Comparison of ENCODE assay signal across 2 cellular contexts in genomic region chr19:14118165-14119051, GRCh38.
A peak's percentile ranks its signal among the peaks of the same experiment; 100 is the strongest.
TF ChIP-seq lines count a peak whose summit lies in the region.

No MANE protein-coding gene starts in this region.

TF ChIP-seq in SK-N-SH treated with all-trans-retinoic acid at 6 μM for 48 hours, 23 proteins besides CTCF, POLR2A, EP300 and RAD21:
- TF ChIP-seq PATZ1 (CRISPR knock-in tag; IDR thresholded peaks at IDR 0.05; ENCODE audit: borderline replicate concordance), result no peak; the same call in 1 of the 2 replicates
- no peak for TF ChIP-seq TCF4 (CRISPR knock-in tag; IDR thresholded peaks at IDR 0.05; ENCODE audit: borderline replicate concordance)
- no peak for TF ChIP-seq ZNF70 (CRISPR knock-in tag; IDR thresholded peaks at IDR 0.05)
- TF ChIP-seq POU6F1 (CRISPR knock-in tag; IDR thresholded peaks at IDR 0.05; ENCODE audit: borderline replicate concordance, low read depth), result no peak
- TF ChIP-seq TOX (CRISPR knock-in tag; IDR thresholded peaks at IDR 0.05; ENCODE audit: borderline replicate concordance), result no peak
- no peak for TF ChIP-seq BACH2 (CRISPR knock-in tag; IDR thresholded peaks at IDR 0.05; ENCODE audit: borderline replicate concordance)
- no peak for TF ChIP-seq CREB5 (CRISPR knock-in tag; IDR thresholded peaks at IDR 0.05; ENCODE audit: low read depth)
- TF ChIP-seq ZC3H10 (CRISPR knock-in tag; IDR thresholded peaks at IDR 0.05), result no peak
- no peak for TF ChIP-seq CSDC2 (CRISPR knock-in tag; IDR thresholded peaks at IDR 0.05)
- no peak for TF ChIP-seq GLIS3 (CRISPR knock-in tag; IDR thresholded peaks at IDR 0.05)
- no peak for TF ChIP-seq ZFP30 (CRISPR knock-in tag; IDR thresholded peaks at IDR 0.05)
- TF ChIP-seq TSHZ2 (CRISPR knock-in tag; IDR thresholded peaks at IDR 0.05), result no peak
- TF ChIP-seq ISL1 (CRISPR knock-in tag; IDR thresholded peaks at IDR 0.05), result no peak

TF ChIP-seq in K562, 482 proteins besides CTCF, POLR2A, EP300 and RAD21 (continues in another document):
- TF ChIP-seq ARID4B (CRISPR knock-in tag; IDR thresholded peaks at IDR 0.05) (0 out of 2 replicates have a peak, but pooled peaks have one; percentile 32), FOXJ3 (CRISPR knock-in tag; IDR thresholded peaks at IDR 0.05) (no peak), PRDM10 (IDR thresholded peaks at IDR 0.05; ENCODE audit: partially characterized antibody) (peak; percentile 35), ZNF766 (CRISPR knock-in tag; conservative IDR thresholded peaks at IDR 0.05) (peak; percentile 72; the same call in 1 of the 2 replicates), NR2F6 (CRISPR knock-in tag; IDR thresholded peaks at IDR 0.05) (0 out of 2 replicates have a peak, but pooled peaks have one; percentile 62), TAF1 (IDR thresholded peaks at IDR 0.05; ENCODE audit: control insufficient read depth, extremely low read depth, insufficient read depth, low read length, severe bottlenecking) (no peak), ATF6 (CRISPR knock-in tag; IDR thresholded peaks at IDR 0.05) (no peak), ZC3H4 (CRISPR knock-in tag; IDR thresholded peaks at IDR 0.05; ENCODE audit: borderline replicate concordance) (no peak; the same call in 1 of the 2 replicates), PHF8 (IDR thresholded peaks at IDR 0.05; ENCODE audit: borderline replicate concordance, low read length) (peak; percentile 58; the same call in 1 of the 2 replicates), CHD1 (IDR thresholded peaks at IDR 0.05; ENCODE audit: low read length) (peak; percentile 76), RB1 (IDR thresholded peaks at IDR 0.05; ENCODE audit: low read depth) (peak; percentile 76), MAX (CRISPR knock-in tag; IDR thresholded peaks at IDR 0.05) (peak; percentile 36; the same call in 1 of the 2 replicates), ZNF24 (IDR thresholded peaks at IDR 0.05) (peak; percentile 17; the same call in 1 of the 2 replicates), DMBX1 (CRISPR knock-in tag; IDR thresholded peaks at IDR 0.05; ENCODE audit: borderline replicate concordance) (peak; percentile 76; the same call in 1 of the 2 replicates), ATF7 (IDR thresholded peaks at IDR 0.05) (0 out of 2 replicates have a peak, but pooled peaks have one; percentile 9), MYNN (IDR thresholded peaks at IDR 0.05) (0 out of 2 replicates have a peak, but pooled peaks have one; percentile 53), MYNN (CRISPR knock-in tag; IDR thresholded peaks at IDR 0.05) (no peak), NR2C1 (IDR thresholded peaks at IDR 0.05) (peak; percentile 86), NR2C1 (tag; IDR thresholded peaks at IDR 0.05) (peak; percentile 91), LEF1 (IDR thresholded peaks at IDR 0.05) (no peak), MTA2 (IDR thresholded peaks at IDR 0.05; ENCODE audit: low read depth) (no peak), ZNF699 (CRISPR knock-in tag; IDR thresholded peaks at IDR 0.05; ENCODE audit: insufficient replicate concordance) (no peak), GTF2E2 (tag; IDR thresholded peaks at IDR 0.05) (no peak), HDGF (IDR thresholded peaks at IDR 0.05) (peak; percentile 50; the same call in 1 of the 2 replicates), NONO (IDR thresholded peaks at IDR 0.05; ENCODE audit: low read depth in 2 of 2, low read length in 1 of 2) (peak in 1 of 2 experiments; percentile 78; a peak in 1 of 4 replicates), ZNF589 (CRISPR knock-in tag; IDR thresholded peaks at IDR 0.05; ENCODE audit: low read depth) (0 out of 2 replicates have a peak, but pooled peaks have one; percentile 20), ETS1 (conservative IDR thresholded peaks at IDR 0.05; ENCODE audit: control insufficient read depth, low read depth, low read length) (peak; percentile 59), TEAD1 (CRISPR knock-in tag; IDR thresholded peaks at IDR 0.05) (0 out of 4 replicates have a peak, but pooled peaks of 1 of the 2 experiments have one; percentile 30), HIVEP1 (CRISPR knock-in tag; IDR thresholded peaks at IDR 0.05) (0 out of 2 replicates have a peak, but pooled peaks have one; percentile 9), ZFX (CRISPR knock-in tag; IDR thresholded peaks at IDR 0.05) (peak; percentile 97), KAT2B (IDR thresholded peaks at IDR 0.05; ENCODE audit: low read depth, low read length) (no peak), PHB (CRISPR knock-in tag; IDR thresholded peaks at IDR 0.05) (0 out of 2 replicates have a peak, but pooled peaks have one; percentile 53), REST (CRISPR knock-in tag; IDR thresholded peaks at IDR 0.05; ENCODE audit: low read depth) (peak; percentile 70), NR2C2 (CRISPR knock-in tag; IDR thresholded peaks at IDR 0.05) (peak; percentile 93), NR2C2 (tag; IDR thresholded peaks at IDR 0.05) (peak; percentile 99), CTCFL (IDR thresholded peaks at IDR 0.05; ENCODE audit: borderline replicate concordance, insufficient read depth, low read depth, low read length, poor library complexity, severe bottlenecking) (no peak), ZBTB34 (CRISPR knock-in tag; IDR thresholded peaks at IDR 0.05) (no peak), SOX6 (IDR thresholded peaks at IDR 0.05) (0 out of 2 replicates have a peak, but pooled peaks have one; percentile 30)
